In genomic region chr7:13989138-13989943, GRCh38 we compare ENCODE assay signal across 8 cellular contexts. TPM values are rescaled to one million over a fixed set of nuclear protein-coding genes. Genes with fewer than 3 reads are reported as not detected.
A peak's percentile ranks its signal among the peaks of the same experiment; 100 is the strongest.
DNase-seq lines count a peak whose midpoint lies in the region; ATAC-seq and TF ChIP-seq lines count a peak whose summit lies in the region.

Gene ETV1, minus strand, starts transcription at chr7:13989666. Its CDS starts 614 bp downstream, at chr7:13989052.

- no peak for TF ChIP-seq POLR2A in vagina (IDR thresholded peaks at IDR 0.05)

- no peaks in the 10 kb centered on the region for H4K20me1 ChIP-seq in fibroblast of lung (ENCODE audit: control insufficient read depth, extremely low read depth, insufficient read depth, low read length)

- no peaks in the 10 kb centered on the region for H3K9me3 ChIP-seq in fibroblast of lung (ENCODE audit: control insufficient read depth, insufficient read depth, low read depth, low read length)
- no peaks in the 10 kb centered on the region for H3K9me3 ChIP-seq in vagina

- H3K36me3 ChIP-seq in fibroblast of lung (ENCODE audit: control insufficient read depth, insufficient read depth, low read length) (no peaks in the 10 kb centered on the region), vagina (no peaks in the 10 kb centered on the region)

- no peak for ATAC-seq in HG03159 (IDR thresholded peaks at IDR 0.05; ENCODE audit: unreplicated experiment)
- ATAC-seq in activated CD4-positive, CD25-positive, alpha-beta regulatory T cell treated with anti-CD3 and anti-CD28 coated beads, Interleukin-2, amount 50 U/mL, for 24 hours, result no peak

- H3K4me3 ChIP-seq in fibroblast of lung (replicated peaks in 1 of 4; ENCODE audit: control extremely low read depth in 1 of 4, insufficient read depth in 1 of 4, low read depth in 3 of 4, low read length in 4 of 4) (peak within 1 kb of the TSS; percentile 86 to 94 (median 89)), vagina (peak within 1 kb of the TSS; percentile 60 to 75)

- H3K27me3 ChIP-seq in fibroblast of lung (ENCODE audit: control insufficient read depth, insufficient read depth, low read length), result no peaks in the 10 kb centered on the region
- H3K27me3 ChIP-seq in vagina, result no peaks in the 10 kb centered on the region

- intact Hi-C loops in vagina (cut with DNase I), result no loop called here

- H3K4me1 ChIP-seq in fibroblast of lung (ENCODE audit: control insufficient read depth, extremely low read depth, insufficient read depth, low read length) (peaks cover 2% of the 10 kb centered on the region), vagina (peaks cover 5% of the 10 kb centered on the region)

- H3K9ac ChIP-seq in fibroblast of lung (ENCODE audit: insufficient read depth, low read length), result peak within 1 kb of the TSS; percentile 90

- TF ChIP-seq CTCF in fibroblast of lung (conservative IDR thresholded peaks at IDR 0.05 in 1 of 2, IDR thresholded peaks at IDR 0.05 in 1 of 2; ENCODE audit: low read depth in 1 of 2, low read length in 2 of 2) (peak; percentile 40 to 55), vagina (IDR thresholded peaks at IDR 0.05) (no peak)

- peak within 1 kb of the TSS; percentile 100 for H3K4me2 ChIP-seq in fibroblast of lung (ENCODE audit: extremely low read depth, insufficient read depth, low read length)

- peak within 1 kb of the TSS; percentile 95 for H2AFZ ChIP-seq in fibroblast of lung (ENCODE audit: low read length)

- H3K27ac ChIP-seq in fibroblast of lung (ENCODE audit: insufficient read depth, low read length), result peak within 1 kb of the TSS; percentile 97
- H3K27ac ChIP-seq in vagina, result peak within 1 kb of the TSS; percentile 76

- H3K79me2 ChIP-seq in fibroblast of lung (ENCODE audit: control insufficient read depth, insufficient read depth, low read length), result peaks cover 15% of the 10 kb centered on the region

- DNase-seq in Daoy (ENCODE audit: low read depth) (peak; percentile 71), NCI-H128 (lab: John Stamatoyannopoulos, UW; ENCODE audit: unreplicated experiment) (peak; percentile 41), SW 1271 (lab: John Stamatoyannopoulos, UW) (peak; percentile 42 to 93), fibroblast of lung (ENCODE audit: low read depth in 2 of 2) (peak; percentile 73 to 84), mucosa of gallbladder (ENCODE audit: low spot score) (peak; percentile 62), vagina (ENCODE audit: extremely low spot score in 2 of 2) (peak in 1 of 2 donors; percentile 89)

RNA-seq across cellular contexts. Expression of gene ETV1, which starts in this region (rescaled TPM):
- 4.3 and 13.0 TPM in 2 replicates for total RNA-seq in Daoy (2014; rRNA removed; shearing (Covaris generic))
- total RNA-seq in fibroblast of lung (12.8 and 26.4 TPM in 2 replicates), mucosa of gallbladder (136 TPM), vagina (4.2 TPM)
- 13.3 and 75.5 TPM in 2 replicates for polyA plus RNA-seq in fibroblast of lung
- 7.7 and 34.4 TPM in 2 replicates for polyA plus RNA-seq in fibroblast of lung (2012)
- 2.6 and 81.5 TPM in 2 replicates for polyA minus RNA-seq in fibroblast of lung (ENCODE audit: low replicate concordance)

Comparison
In these comparisons a context has a peak if more than half of its experiments do, and no peak if none do; other contexts are left out.
1. CTCF ChIP-seq: peak in fibroblast of lung (2 of 2); none in vagina (0 of 3).